In the genomic region with DNA sequence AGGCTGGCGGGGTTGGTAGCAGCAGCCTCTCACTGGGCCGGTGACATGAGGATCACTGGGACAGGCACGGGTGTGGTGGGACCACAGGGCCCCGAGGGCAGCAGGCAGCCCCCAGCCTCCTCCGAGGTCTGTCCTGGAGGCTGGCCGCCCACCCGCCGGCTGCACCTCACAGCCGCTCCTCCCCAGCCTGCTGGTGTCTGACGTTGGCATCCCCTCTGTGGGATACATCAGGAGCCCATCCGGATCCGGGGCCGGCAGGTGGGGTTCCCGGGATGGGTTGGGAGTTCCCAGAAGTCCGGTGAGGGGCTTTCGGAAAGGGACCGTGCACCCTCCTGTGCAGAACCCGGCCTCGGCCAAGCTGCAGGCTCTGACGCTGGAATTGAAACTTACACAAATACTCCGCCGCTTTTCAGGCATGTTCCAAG, we compare ENCODE assay signal across 17 cellular contexts.
A peak's percentile ranks its signal among the peaks of the same experiment; 100 is the strongest.
DNase-seq lines count a peak whose midpoint lies in the region; ATAC-seq, FAIRE-seq and TF ChIP-seq lines count a peak whose summit lies in the region.
"Had no signal": no experiment of that assay in that cellular context is flagged by ENCODE, and none has a peak within 500 bp of the region (broad histone marks: within the 10 kb centered on the region; RNA-seq: fewer than 3 reads in every experiment).

No MANE protein-coding gene starts in this region.

- H3K18ac ChIP-seq in mesenchymal stem cell (ENCODE audit: low read depth in 1 of 2, low read length in 2 of 2), result peak overlapping the region; percentile 1 to 52

- H3K27ac ChIP-seq in GM23248, result peak overlapping the region; percentile 99
- H3K27ac ChIP-seq in astrocyte (ENCODE audit: low read depth, low read length), result peak overlapping the region; percentile 99
- H3K27ac ChIP-seq in mesenchymal stem cell (ENCODE audit: low read length, poor library complexity, severe bottlenecking), result no peak overlapping the region
- H3K27ac ChIP-seq in smooth muscle cell (ENCODE audit: low read depth), result peak overlapping the region; percentile 99

- H3K4ac ChIP-seq in mesenchymal stem cell (ENCODE audit: low read depth in 1 of 2, low read length in 2 of 2), result no peak overlapping the region

- H3F3A ChIP-seq in GM23248 (ENCODE audit: insufficient read depth) (peaks cover 26% of the 10 kb centered on the region), smooth muscle cell (ENCODE audit: low read depth) (peaks cover 29% of the 10 kb centered on the region)

- H2AFZ ChIP-seq in GM23248 (no peak overlapping the region), astrocyte (ENCODE audit: low read depth, low read length) (no peak overlapping the region), mesenchymal stem cell (ENCODE audit: low read depth, low read length) (no peak overlapping the region), smooth muscle cell (ENCODE audit: low read depth) (no peak overlapping the region)

- peaks cover 8% of the 10 kb centered on the region for H3K27me3 Mint-ChIP-seq in astrocyte (ENCODE audit: low read depth, unreplicated experiment)

- no peaks in the 10 kb centered on the region for H3K36me3 Mint-ChIP-seq in astrocyte (ENCODE audit: low read depth, unreplicated experiment)

- no peak overlapping the region for H3K14ac ChIP-seq in mesenchymal stem cell (ENCODE audit: low read length in 2 of 2)

- H2AK5ac ChIP-seq in mesenchymal stem cell (ENCODE audit: low read length, severe bottlenecking), result no peak overlapping the region

- no peak for FAIRE-seq in astrocyte (lab: Jason Lieb, UNC)
- FAIRE-seq: G401.6, GM12892, pancreas had no signal

- peaks cover 36% of the 10 kb centered on the region for H3K4me1 Mint-ChIP-seq in astrocyte (ENCODE audit: low read depth, unreplicated experiment)

- H3K4me1 ChIP-seq in GM23248 (ENCODE audit: insufficient read depth) (peaks cover 33% of the 10 kb centered on the region), astrocyte (ENCODE audit: insufficient read depth, low read length) (peaks cover 43% of the 10 kb centered on the region), mesenchymal stem cell (ENCODE audit: control insufficient read depth, insufficient read depth, low read depth, low read length) (peaks cover 16% of the 10 kb centered on the region), smooth muscle cell (ENCODE audit: low read depth) (peaks cover 39% of the 10 kb centered on the region)
- H3K4me1 ChIP-seq: pancreas had no signal

- H2BK12ac ChIP-seq in mesenchymal stem cell (ENCODE audit: low read length in 2 of 2), result peak overlapping the region; percentile 4 to 92

- peak overlapping the region; percentile 55 for H2BK15ac ChIP-seq in mesenchymal stem cell (ENCODE audit: low read depth, poor library complexity, severe bottlenecking)

- H3K9me2 ChIP-seq in GM23248 (ENCODE audit: insufficient read depth), result no peaks in the 10 kb centered on the region

- H3K27me3 ChIP-seq in GM23248 (replicated peaks; ENCODE audit: insufficient read depth) (no peaks in the 10 kb centered on the region), astrocyte (ENCODE audit: insufficient read depth, low read length) (no peaks in the 10 kb centered on the region), mesenchymal stem cell (ENCODE audit: control insufficient read depth in 1 of 2, insufficient read depth in 1 of 2, low read length in 2 of 2) (peaks cover 0 to 31% of the 10 kb centered on the region in 2 experiments), smooth muscle cell (ENCODE audit: low read depth) (no peaks in the 10 kb centered on the region)
- H3K27me3 ChIP-seq: pancreas had no signal

- ATAC-seq in GM21528 (IDR thresholded peaks at IDR 0.05; ENCODE audit: low FRiP score, unreplicated experiment), result no peak

- DNase-seq in GM23248 (no peak), astrocyte (ENCODE audit: low read depth) (no peak), mesenchymal stem cell (no peak), smooth muscle cell (lab: John Stamatoyannopoulos, UW; ENCODE audit: unreplicated experiment) (no peak), NCI-H524 treated with DMSO at 0.1 percent for 48 hours (lab: John Stamatoyannopoulos, UW) (no peak), HuH-7 (ENCODE audit: low spot score) (no peak)
- no peak for DNase-seq in stimulated activated naive CD4-positive, alpha-beta T cell treated with Interleukin-2 at 50 U/mL for 16 hours (lab: John Stamatoyannopoulos, UW)
- DNase-seq: activated naive CD4-positive, alpha-beta T cell; Kasumi-1; NCI-H1105 treated with DMSO at 0.1 percent for 48 hours; NCI-H446 treated with DMSO at 0.1 percent for 48 hours had no signal

- H4K20me1 ChIP-seq in GM23248 (ENCODE audit: insufficient read depth) (no peaks in the 10 kb centered on the region), astrocyte (ENCODE audit: insufficient read depth, low read length) (no peaks in the 10 kb centered on the region), smooth muscle cell (ENCODE audit: low read depth) (no peaks in the 10 kb centered on the region)

- H3K4me3 Mint-ChIP-seq in astrocyte (ENCODE audit: unreplicated experiment), result no peak overlapping the region
- H3K4me3 Mint-ChIP-seq: activated CD4-positive, alpha-beta T cell treated with anti-CD3 and anti-CD28 coated beads for 36 hours had no signal

- H3K9ac ChIP-seq in GM23248, result peak overlapping the region; percentile 15; the same call in 1 of the 2 replicates
- H3K9ac ChIP-seq in astrocyte (ENCODE audit: low read length), result peak overlapping the region; percentile 56
- H3K9ac ChIP-seq in mesenchymal stem cell (ENCODE audit: low read length), result peak overlapping the region; percentile 85
- H3K9ac ChIP-seq in smooth muscle cell (ENCODE audit: low read depth), result peak overlapping the region; percentile 79

- H2BK5ac ChIP-seq in mesenchymal stem cell (ENCODE audit: low read depth, low read length, poor library complexity, severe bottlenecking), result no peak overlapping the region

- H3K9me3 ChIP-seq in GM23248 (ENCODE audit: low read depth), result no peaks in the 10 kb centered on the region
- H3K9me3 ChIP-seq in astrocyte (ENCODE audit: insufficient read depth, low read depth, low read length), result no peaks in the 10 kb centered on the region
- no peaks in the 10 kb centered on the region for H3K9me3 ChIP-seq in mesenchymal stem cell (ENCODE audit: control insufficient read depth, low read length)
- no peaks in the 10 kb centered on the region for H3K9me3 ChIP-seq in smooth muscle cell (replicated peaks; ENCODE audit: low read depth)
- H3K9me3 ChIP-seq: mucosa of descending colon, pancreas had no signal

- 82 to 86% methylated on average over 19 to 22 of the region's 22 CpGs for WGBS in GM23248 (ENCODE audit: low coverage in 1 of 2, low lambda C conversion rate in 2 of 2, missing lambda C conversion rate in 2 of 2), 2 experiments
- 93% methylated on average over 22 of the region's 22 CpGs for WGBS in mesenchymal stem cell
- 94% methylated on average over 21 of the region's 22 CpGs for WGBS in smooth muscle cell (ENCODE audit: low lambda C conversion rate)

- H3K79me2 ChIP-seq in GM23248 (ENCODE audit: insufficient read depth), result no peaks in the 10 kb centered on the region
- peaks cover 11% of the 10 kb centered on the region for H3K79me2 ChIP-seq in astrocyte (ENCODE audit: insufficient read depth, low read length)
- H3K79me2 ChIP-seq in smooth muscle cell (ENCODE audit: low read depth), result no peaks in the 10 kb centered on the region

- H3K4me2 ChIP-seq in GM23248 (ENCODE audit: unreplicated experiment), result no peak overlapping the region
- H3K4me2 ChIP-seq in astrocyte (ENCODE audit: low read length), result no peak overlapping the region
- no peak overlapping the region for H3K4me2 ChIP-seq in mesenchymal stem cell (ENCODE audit: low read length, poor library complexity, severe bottlenecking)
- H3K4me2 ChIP-seq in smooth muscle cell, result peak overlapping the region; percentile 52

- H3K9me3 Mint-ChIP-seq in astrocyte (ENCODE audit: unreplicated experiment), result no peaks in the 10 kb centered on the region

- H4K91ac ChIP-seq in mesenchymal stem cell (ENCODE audit: low read length), result peak overlapping the region; percentile 12

- H3K23ac ChIP-seq in mesenchymal stem cell (ENCODE audit: low read length in 2 of 2), result no peak overlapping the region

- in situ Hi-C loops in GM23248 (cut with MboI), result no loop called here

- no peak overlapping the region for H3K4me3 ChIP-seq in GM23248
- no peak overlapping the region for H3K4me3 ChIP-seq in astrocyte (ENCODE audit: insufficient read depth, low read depth, low read length)
- H3K4me3 ChIP-seq in mesenchymal stem cell (ENCODE audit: insufficient read depth in 1 of 2, low read depth in 1 of 2, low read length in 2 of 2), result peak overlapping the region in 1 of 2 experiments; percentile 45
- no peak overlapping the region for H3K4me3 ChIP-seq in smooth muscle cell
- H3K4me3 ChIP-seq: mucosa of descending colon, pancreas had no signal

- no peak for TF ChIP-seq CTCF in astrocyte (IDR thresholded peaks at IDR 0.05; ENCODE audit: insufficient read depth, low read depth, low read length)
- no peak for TF ChIP-seq CTCF in smooth muscle cell (IDR thresholded peaks at IDR 0.05; ENCODE audit: borderline replicate concordance, insufficient read depth, poor library complexity, severe bottlenecking)

- no peaks in the 10 kb centered on the region for H3K36me3 ChIP-seq in GM23248 (ENCODE audit: low read depth)
- no peaks in the 10 kb centered on the region for H3K36me3 ChIP-seq in astrocyte (ENCODE audit: insufficient read depth, low read length)
- H3K36me3 ChIP-seq in mesenchymal stem cell (ENCODE audit: control insufficient read depth in 1 of 2, insufficient read depth in 2 of 2, low read depth in 1 of 2, low read length in 2 of 2), result no peaks in the 10 kb centered on the region
- H3K36me3 ChIP-seq in smooth muscle cell (ENCODE audit: low read depth), result no peaks in the 10 kb centered on the region
- H3K36me3 ChIP-seq: pancreas had no signal

- H3K79me1 ChIP-seq in mesenchymal stem cell (replicated peaks; ENCODE audit: low read length, poor library complexity, severe bottlenecking), result no peaks in the 10 kb centered on the region

- H2BK120ac ChIP-seq in mesenchymal stem cell (ENCODE audit: low read depth, low read length), result no peak overlapping the region

- peak overlapping the region; percentile 99 for H3K27ac Mint-ChIP-seq in astrocyte (ENCODE audit: unreplicated experiment)
- H3K27ac Mint-ChIP-seq: activated CD4-positive, alpha-beta T cell treated with anti-CD3 and anti-CD28 coated beads for 36 hours had no signal

- H4K8ac ChIP-seq in mesenchymal stem cell (ENCODE audit: low read length), result no peak overlapping the region

Comparison
In these comparisons a context has a peak if more than half of its experiments do, and no peak if none do; other contexts are left out.
1. H3K9ac ChIP-seq: peak in every context shown above with its lines; median percentile 85 in mesenchymal stem cell; 79 in smooth muscle cell; 56 in astrocyte; 15 in GM23248.